ENCODE assay signal across 32 cellular contexts in genomic region chr14:99748529-99748928, GRCh38. TPM values are rescaled to one million over a fixed set of nuclear protein-coding genes. Genes with fewer than 3 reads are reported as not detected.
"Had no signal": no experiment of that assay in that cellular context is flagged by ENCODE, and none has a peak within 500 bp of the region (broad histone marks: within the 10 kb centered on the region; RNA-seq: fewer than 3 reads in every experiment).

No MANE protein-coding gene starts in this region.

- DNase-seq: activated CD4-positive, alpha-beta T cell treated with anti-CD3 and anti-CD28 coated beads, Interleukin-2, amount 10 ng/mL, durations not matched to agents 24 days and 14 days; activated CD4-positive, alpha-beta T cell treated with anti-CD3 and anti-CD28 coated beads, Interleukin-2, amount 50 U/mL, for 4 hours; activated CD8-positive, alpha-beta T cell treated with anti-CD3 and anti-CD28 coated beads for 36 hours; activated effector memory CD4-positive, alpha-beta T cell treated with anti-CD3 and anti-CD28 coated beads, Interleukin-2, amount 50 U/mL, for 16 hours; activated naive CD4-positive, alpha-beta T cell treated with Interleukin-2 at 50 U/mL for 16 hours; activated naive CD8-positive, alpha-beta T cell treated with anti-CD3 and anti-CD28 coated beads, Interleukin-2, amount 10 ng/mL, durations not matched to agents 7 days and 5 days; activated T-cell treated with anti-CD3 and anti-CD28 coated beads, Interleukin-2, amount 50 U/mL, for 1 hour; activated T-cell treated with anti-CD3 and anti-CD28 coated beads, Interleukin-2, amount 50 U/mL, for 72 hours; amygdala; MG63; NCI-H1048; NCI-H1105 treated with DMSO at 0.1 percent for 48 hours; NCI-H1694 treated with DMSO at 0.1 percent for 48 hours; NCI-H2029 treated with DMSO at 0.1 percent for 48 hours; NCI-H2107; NCI-H2171; NCI-H510A; NCI-H526; NCI-H748 treated with DMSO at 0.1 percent for 48 hours; NK-92 treated with Interleukin-12 subunit alpha and Interleukin-12 subunit beta, amount 100 ng/mL, for 24 hours; PC-9 had no signal

- H2AFZ ChIP-seq: PC-9 had no signal

- H3K9me3 ChIP-seq: ascending aorta, MG63 had no signal

- ATAC-seq: activated CD8-positive, alpha-beta T cell treated with anti-CD3 and anti-CD28 coated beads for 36 hours; activated T-cell treated with anti-CD3 and anti-CD28 coated beads, Interleukin-2, amount 50 U/mL, for 72 hours; activated T-helper 17 cell treated with anti-CD3 and anti-CD28 coated beads, Interleukin-2, amount 50 U/mL, for 72 hours; Right ventricle myocardium inferior had no signal

- H3K36me3 ChIP-seq: ascending aorta, cardiac muscle cell, MG63 had no signal

- FAIRE-seq: RCC 7860, TTC549 had no signal

- H3K4me2 ChIP-seq: PC-9 had no signal

- H3K9me3 Mint-ChIP-seq: activated CD4-positive, alpha-beta T cell treated with anti-CD3 and anti-CD28 coated beads, Interleukin-2, amount 10 ng/mL, durations not matched to agents 24 days and 14 days; activated CD8-positive, alpha-beta T cell treated with anti-CD3 and anti-CD28 coated beads for 36 hours; activated naive CD4-positive, alpha-beta T cell treated with anti-CD3 and anti-CD28 coated beads, Interleukin-2, amount 50 U/mL, for 24 hours; activated naive CD8-positive, alpha-beta T cell treated with anti-CD3 and anti-CD28 coated beads, Interleukin-2, amount 10 ng/mL, durations not matched to agents 7 days and 5 days; activated T-cell treated with anti-CD3 and anti-CD28 coated beads, Interleukin-2, amount 50 U/mL, for 72 hours; activated T-helper 17 cell treated with anti-CD3 and anti-CD28 coated beads, Interleukin-2, amount 50 U/mL, for 72 hours; central memory CD8-positive, alpha-beta T cell; T-helper 2 cell treated with Interferon-gamma antibody and Interleukin-4, amounts not matched to agents 5 μg/mL and 100 μg/mL, for 36 hours had no signal

- H3K4me3 Mint-ChIP-seq: activated CD4-positive, alpha-beta T cell treated with anti-CD3 and anti-CD28 coated beads, Interleukin-2, amount 10 ng/mL, durations not matched to agents 24 days and 14 days; activated CD8-positive, alpha-beta T cell treated with anti-CD3 and anti-CD28 coated beads for 36 hours; activated naive CD4-positive, alpha-beta T cell treated with anti-CD3 and anti-CD28 coated beads, Interleukin-2, amount 50 U/mL, for 24 hours; activated naive CD8-positive, alpha-beta T cell treated with anti-CD3 and anti-CD28 coated beads, Interleukin-2, amount 10 ng/mL, durations not matched to agents 7 days and 5 days; activated T-cell treated with anti-CD3 and anti-CD28 coated beads, Interleukin-2, amount 50 U/mL, for 72 hours; activated T-helper 17 cell treated with anti-CD3 and anti-CD28 coated beads, Interleukin-2, amount 50 U/mL, for 72 hours; central memory CD8-positive, alpha-beta T cell; T-helper 2 cell treated with Interferon-gamma antibody and Interleukin-4, amounts not matched to agents 5 μg/mL and 100 μg/mL, for 36 hours had no signal

- H3K4me3 ChIP-seq: ascending aorta, cardiac muscle cell, MG63, PC-9 had no signal

- H3K27me3 ChIP-seq: ascending aorta, MG63 had no signal

- H3K27ac Mint-ChIP-seq: activated CD4-positive, alpha-beta T cell treated with anti-CD3 and anti-CD28 coated beads, Interleukin-2, amount 10 ng/mL, durations not matched to agents 24 days and 14 days; activated CD8-positive, alpha-beta T cell treated with anti-CD3 and anti-CD28 coated beads for 36 hours; activated naive CD4-positive, alpha-beta T cell treated with anti-CD3 and anti-CD28 coated beads, Interleukin-2, amount 50 U/mL, for 24 hours; activated naive CD8-positive, alpha-beta T cell treated with anti-CD3 and anti-CD28 coated beads, Interleukin-2, amount 10 ng/mL, durations not matched to agents 7 days and 5 days; activated T-cell treated with anti-CD3 and anti-CD28 coated beads, Interleukin-2, amount 50 U/mL, for 72 hours; activated T-helper 17 cell treated with anti-CD3 and anti-CD28 coated beads, Interleukin-2, amount 50 U/mL, for 72 hours; T-helper 2 cell treated with Interferon-gamma antibody and Interleukin-4, amounts not matched to agents 5 μg/mL and 100 μg/mL, for 36 hours had no signal

- H3K27ac ChIP-seq: cardiac muscle cell, PC-9, RWPE1 had no signal

- H3K36me3 Mint-ChIP-seq: activated naive CD4-positive, alpha-beta T cell treated with anti-CD3 and anti-CD28 coated beads, Interleukin-2, amount 50 U/mL, for 24 hours; activated naive CD8-positive, alpha-beta T cell treated with anti-CD3 and anti-CD28 coated beads, Interleukin-2, amount 10 ng/mL, durations not matched to agents 7 days and 5 days had no signal

RNA-seq across cellular contexts. Expression of gene EML1, which starts 44.7 kb away (rescaled TPM):
- total RNA-seq: OCI-LY7 had no signal
